1 cellular context compared by ENCODE assay signal in the genomic region with DNA sequence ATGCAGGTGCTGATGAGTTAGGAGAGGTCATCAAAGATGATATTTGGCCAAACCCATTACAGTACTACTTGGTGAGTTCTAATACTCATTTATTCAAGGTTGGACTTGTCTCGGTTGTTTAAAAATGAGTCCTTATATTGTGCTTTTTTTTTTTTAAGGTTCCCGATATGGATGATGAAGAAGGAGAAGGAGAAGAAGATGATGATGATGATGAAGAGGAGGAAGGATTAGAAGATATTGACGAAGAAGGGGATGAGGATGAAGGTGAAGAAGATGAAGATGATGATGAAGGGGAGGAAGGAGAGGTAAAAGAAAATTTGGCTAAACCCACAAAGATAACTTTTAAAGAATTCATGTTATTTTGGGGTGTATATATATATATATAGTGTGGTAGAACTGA.
TF ChIP-seq lines count a peak whose summit lies in the region.

No MANE protein-coding gene starts in this region.

TF ChIP-seq in K562, 482 proteins besides CTCF, POLR2A, EP300 and RAD21:
- TF ChIP-seq, protein P1, sequence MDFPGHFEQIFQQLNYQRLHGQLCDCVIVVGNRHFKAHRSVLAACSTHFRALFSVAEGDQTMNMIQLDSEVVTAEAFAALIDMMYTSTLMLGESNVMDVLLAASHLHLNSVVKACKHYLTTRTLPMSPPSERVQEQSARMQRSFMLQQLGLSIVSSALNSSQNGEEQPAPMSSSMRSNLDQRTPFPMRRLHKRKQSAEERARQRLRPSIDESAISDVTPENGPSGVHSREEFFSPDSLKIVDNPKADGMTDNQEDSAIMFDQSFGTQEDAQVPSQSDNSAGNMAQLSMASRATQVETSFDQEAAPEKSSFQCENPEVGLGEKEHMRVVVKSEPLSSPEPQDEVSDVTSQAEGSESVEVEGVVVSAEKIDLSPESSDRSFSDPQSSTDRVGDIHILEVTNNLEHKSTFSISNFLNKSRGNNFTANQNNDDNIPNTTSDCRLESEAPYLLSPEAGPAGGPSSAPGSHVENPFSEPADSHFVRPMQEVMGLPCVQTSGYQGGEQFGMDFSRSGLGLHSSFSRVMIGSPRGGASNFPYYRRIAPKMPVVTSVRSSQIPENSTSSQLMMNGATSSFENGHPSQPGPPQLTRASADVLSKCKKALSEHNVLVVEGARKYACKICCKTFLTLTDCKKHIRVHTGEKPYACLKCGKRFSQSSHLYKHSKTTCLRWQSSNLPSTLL (IDR thresholded peaks at IDR 0.05): 0 out of 2 replicates have a peak, but pooled peaks have one; percentile 16
- TF ChIP-seq, protein P2, sequence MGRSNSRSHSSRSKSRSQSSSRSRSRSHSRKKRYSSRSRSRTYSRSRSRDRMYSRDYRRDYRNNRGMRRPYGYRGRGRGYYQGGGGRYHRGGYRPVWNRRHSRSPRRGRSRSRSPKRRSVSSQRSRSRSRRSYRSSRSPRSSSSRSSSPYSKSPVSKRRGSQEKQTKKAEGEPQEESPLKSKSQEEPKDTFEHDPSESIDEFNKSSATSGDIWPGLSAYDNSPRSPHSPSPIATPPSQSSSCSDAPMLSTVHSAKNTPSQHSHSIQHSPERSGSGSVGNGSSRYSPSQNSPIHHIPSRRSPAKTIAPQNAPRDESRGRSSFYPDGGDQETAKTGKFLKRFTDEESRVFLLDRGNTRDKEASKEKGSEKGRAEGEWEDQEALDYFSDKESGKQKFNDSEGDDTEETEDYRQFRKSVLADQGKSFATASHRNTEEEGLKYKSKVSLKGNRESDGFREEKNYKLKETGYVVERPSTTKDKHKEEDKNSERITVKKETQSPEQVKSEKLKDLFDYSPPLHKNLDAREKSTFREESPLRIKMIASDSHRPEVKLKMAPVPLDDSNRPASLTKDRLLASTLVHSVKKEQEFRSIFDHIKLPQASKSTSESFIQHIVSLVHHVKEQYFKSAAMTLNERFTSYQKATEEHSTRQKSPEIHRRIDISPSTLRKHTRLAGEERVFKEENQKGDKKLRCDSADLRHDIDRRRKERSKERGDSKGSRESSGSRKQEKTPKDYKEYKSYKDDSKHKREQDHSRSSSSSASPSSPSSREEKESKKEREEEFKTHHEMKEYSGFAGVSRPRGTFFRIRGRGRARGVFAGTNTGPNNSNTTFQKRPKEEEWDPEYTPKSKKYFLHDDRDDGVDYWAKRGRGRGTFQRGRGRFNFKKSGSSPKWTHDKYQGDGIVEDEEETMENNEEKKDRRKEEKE (IDR thresholded peaks at IDR 0.05; ENCODE audit: borderline replicate concordance in 1 of 2, control insufficient read depth in 1 of 2, low read depth in 2 of 2, low read length in 1 of 2): 0 out of 4 replicates have a peak, but pooled peaks of 1 of the 2 experiments have one; percentile 48
- TF ChIP-seq ARID2 (IDR thresholded peaks at IDR 0.05) (0 out of 2 replicates have a peak, but pooled peaks have one; percentile 55), POLR2B (IDR thresholded peaks at IDR 0.05; ENCODE audit: low read depth, partially characterized antibody) (peak; percentile 45), ELF4 (CRISPR knock-in tag; IDR thresholded peaks at IDR 0.05) (peak; percentile 37; the same call in 1 of the 2 replicates), ZEB2 (IDR thresholded peaks at IDR 0.05) (0 out of 2 replicates have a peak, but pooled peaks have one; percentile 12), HDAC1 (IDR thresholded peaks at IDR 0.05) (0 out of 4 replicates have a peak, but pooled peaks of 1 of the 2 experiments have one; percentile 19), ARNT (IDR thresholded peaks at IDR 0.05) (0 out of 4 replicates have a peak, but pooled peaks of 1 of the 2 experiments have one; percentile 25), TSC22D4 (tag; IDR thresholded peaks at IDR 0.05) (peak; percentile 52; the same call in 1 of the 2 replicates), HLTF (IDR thresholded peaks at IDR 0.05) (0 out of 2 replicates have a peak, but pooled peaks have one; percentile 40), SUPT5H (IDR thresholded peaks at IDR 0.05) (peak; percentile 57)
- TF ChIP-seq, protein P3, sequence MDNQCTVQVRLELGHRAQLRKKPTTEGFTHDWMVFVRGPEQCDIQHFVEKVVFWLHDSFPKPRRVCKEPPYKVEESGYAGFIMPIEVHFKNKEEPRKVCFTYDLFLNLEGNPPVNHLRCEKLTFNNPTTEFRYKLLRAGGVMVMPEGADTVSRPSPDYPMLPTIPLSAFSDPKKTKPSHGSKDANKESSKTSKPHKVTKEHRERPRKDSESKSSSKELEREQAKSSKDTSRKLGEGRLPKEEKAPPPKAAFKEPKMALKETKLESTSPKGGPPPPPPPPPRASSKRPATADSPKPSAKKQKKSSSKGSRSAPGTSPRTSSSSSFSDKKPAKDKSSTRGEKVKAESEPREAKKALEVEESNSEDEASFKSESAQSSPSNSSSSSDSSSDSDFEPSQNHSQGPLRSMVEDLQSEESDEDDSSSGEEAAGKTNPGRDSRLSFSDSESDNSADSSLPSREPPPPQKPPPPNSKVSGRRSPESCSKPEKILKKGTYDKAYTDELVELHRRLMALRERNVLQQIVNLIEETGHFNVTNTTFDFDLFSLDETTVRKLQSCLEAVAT (IDR thresholded peaks at IDR 0.05): 0 out of 4 replicates have a peak, but pooled peaks have one; percentile 17 to 53
- TF ChIP-seq, protein P4, sequence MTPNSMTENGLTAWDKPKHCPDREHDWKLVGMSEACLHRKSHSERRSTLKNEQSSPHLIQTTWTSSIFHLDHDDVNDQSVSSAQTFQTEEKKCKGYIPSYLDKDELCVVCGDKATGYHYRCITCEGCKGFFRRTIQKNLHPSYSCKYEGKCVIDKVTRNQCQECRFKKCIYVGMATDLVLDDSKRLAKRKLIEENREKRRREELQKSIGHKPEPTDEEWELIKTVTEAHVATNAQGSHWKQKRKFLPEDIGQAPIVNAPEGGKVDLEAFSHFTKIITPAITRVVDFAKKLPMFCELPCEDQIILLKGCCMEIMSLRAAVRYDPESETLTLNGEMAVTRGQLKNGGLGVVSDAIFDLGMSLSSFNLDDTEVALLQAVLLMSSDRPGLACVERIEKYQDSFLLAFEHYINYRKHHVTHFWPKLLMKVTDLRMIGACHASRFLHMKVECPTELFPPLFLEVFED (CRISPR knock-in tag; conservative IDR thresholded peaks at IDR 0.05): 0 out of 2 replicates have a peak, but pooled peaks have one; percentile 47
- TF ChIP-seq, protein P5, sequence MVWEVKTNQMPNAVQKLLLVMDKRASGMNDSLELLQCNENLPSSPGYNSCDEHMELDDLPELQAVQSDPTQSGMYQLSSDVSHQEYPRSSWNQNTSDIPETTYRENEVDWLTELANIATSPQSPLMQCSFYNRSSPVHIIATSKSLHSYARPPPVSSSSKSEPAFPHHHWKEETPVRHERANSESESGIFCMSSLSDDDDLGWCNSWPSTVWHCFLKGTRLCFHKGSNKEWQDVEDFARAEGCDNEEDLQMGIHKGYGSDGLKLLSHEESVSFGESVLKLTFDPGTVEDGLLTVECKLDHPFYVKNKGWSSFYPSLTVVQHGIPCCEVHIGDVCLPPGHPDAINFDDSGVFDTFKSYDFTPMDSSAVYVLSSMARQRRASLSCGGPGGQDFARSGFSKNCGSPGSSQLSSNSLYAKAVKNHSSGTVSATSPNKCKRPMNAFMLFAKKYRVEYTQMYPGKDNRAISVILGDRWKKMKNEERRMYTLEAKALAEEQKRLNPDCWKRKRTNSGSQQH (CRISPR knock-in tag; IDR thresholded peaks at IDR 0.05): peak; percentile 63; the same call in 1 of the 2 replicates
- TF ChIP-seq, protein P6, sequence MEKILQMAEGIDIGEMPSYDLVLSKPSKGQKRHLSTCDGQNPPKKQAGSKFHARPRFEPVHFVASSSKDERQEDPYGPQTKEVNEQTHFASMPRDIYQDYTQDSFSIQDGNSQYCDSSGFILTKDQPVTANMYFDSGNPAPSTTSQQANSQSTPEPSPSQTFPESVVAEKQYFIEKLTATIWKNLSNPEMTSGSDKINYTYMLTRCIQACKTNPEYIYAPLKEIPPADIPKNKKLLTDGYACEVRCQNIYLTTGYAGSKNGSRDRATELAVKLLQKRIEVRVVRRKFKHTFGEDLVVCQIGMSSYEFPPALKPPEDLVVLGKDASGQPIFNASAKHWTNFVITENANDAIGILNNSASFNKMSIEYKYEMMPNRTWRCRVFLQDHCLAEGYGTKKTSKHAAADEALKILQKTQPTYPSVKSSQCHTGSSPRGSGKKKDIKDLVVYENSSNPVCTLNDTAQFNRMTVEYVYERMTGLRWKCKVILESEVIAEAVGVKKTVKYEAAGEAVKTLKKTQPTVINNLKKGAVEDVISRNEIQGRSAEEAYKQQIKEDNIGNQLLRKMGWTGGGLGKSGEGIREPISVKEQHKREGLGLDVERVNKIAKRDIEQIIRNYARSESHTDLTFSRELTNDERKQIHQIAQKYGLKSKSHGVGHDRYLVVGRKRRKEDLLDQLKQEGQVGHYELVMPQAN (IDR thresholded peaks at IDR 0.05; ENCODE audit: borderline replicate concordance): 0 out of 2 replicates have a peak, but pooled peaks have one; percentile 18
TF ChIP-seq in K562: peak in this region for 15; not testable (repeated sequence) for 467.
